Comparison of ENCODE assay signal across 8 cellular contexts in genomic region chr19:7004313-7004931, GRCh38. TPM values are rescaled to one million over a fixed set of nuclear protein-coding genes. Genes with fewer than 3 reads are reported as not detected.
DNase-seq lines count a peak whose midpoint lies in the region; ATAC-seq, FAIRE-seq and TF ChIP-seq lines count a peak whose summit lies in the region.

No MANE protein-coding gene starts in this region.

- H3K36me3 Mint-ChIP-seq in immature natural killer cell, result no peaks in the 10 kb centered on the region

- FAIRE-seq in GM18507 (lab: Jason Lieb, UNC) (peak; percentile 74), D721Med (lab: Jason Lieb, UNC) (no peak)

- H3K27me3 Mint-ChIP-seq in immature natural killer cell (ENCODE audit: low read depth in 3 of 3), result peaks cover 0 to 6% (median 2%) of the 10 kb centered on the region in 3 donors

- DNase-seq in ACHN, result peak; percentile 12
- DNase-seq in GM18507 (ENCODE audit: extremely low spot score, insufficient read length, low read depth), result peak; percentile 39
- peak; percentile 41 for DNase-seq in RKO (ENCODE audit: low spot score)
- DNase-seq in immature natural killer cell, result peak in 2 of 3 donors; percentile 9 to 45
- DNase-seq in D721Med (ENCODE audit: insufficient read length, low spot score), result no peak
- DNase-seq in HUDEP-2 (lab: John Stamatoyannopoulos, UW; ENCODE audit: unreplicated experiment in 76 of 76), result no peak

- TF ChIP-seq CTCF in D721Med (IDR thresholded peaks at IDR 0.05; ENCODE audit: insufficient read depth, missing control alignments), result no peak

- H3K27ac Mint-ChIP-seq in immature natural killer cell, result no peak overlapping the region

- H3K4me1 Mint-ChIP-seq in immature natural killer cell, result peaks cover 4 to 10% of the 10 kb centered on the region in 2 donors

- ATAC-seq in GM21367 (IDR thresholded peaks at IDR 0.05; ENCODE audit: unreplicated experiment) (no peak), HG03342 (IDR thresholded peaks at IDR 0.05; ENCODE audit: unreplicated experiment) (no peak)

- no peaks in the 10 kb centered on the region for H3K9me3 Mint-ChIP-seq in immature natural killer cell

- H3K4me3 Mint-ChIP-seq in immature natural killer cell, result no peak overlapping the region

- in situ Hi-C loops in ACHN (cut with HindIII; ENCODE audit: low pct_ligation_motif_present, low pct_unique_long_range_greater_than_20kb, low sequenced_read_pairs), result no loop called here

RNA-seq across cellular contexts. Expression of gene MBD3L2B, which starts 16.8 kb away (rescaled TPM):
- polyA plus RNA-seq in immature natural killer cell, result not detected

RNA-seq across cellular contexts. Expression of gene MBD3L5, which starts 26.0 kb away (rescaled TPM):
- polyA plus RNA-seq in immature natural killer cell, result not detected

RNA-seq across cellular contexts. Expression of gene MBD3L4, which starts 35.6 kb away (rescaled TPM):
- polyA plus RNA-seq in immature natural killer cell, result not detected

RNA-seq across cellular contexts. Expression of gene MBD3L2, which starts 44.7 kb away (rescaled TPM):
- not detected for polyA plus RNA-seq in immature natural killer cell

RNA-seq across cellular contexts. Expression of gene MBD3L3, which starts 54.1 kb away (rescaled TPM):
- not detected for polyA plus RNA-seq in immature natural killer cell

Comparison
In these comparisons a context has a peak if more than half of its experiments do, and no peak if none do; other contexts are left out.
1. DNase-seq: peak in ACHN (single experiment), GM18507 (single experiment), RKO (single experiment) and immature natural killer cell (2 of 3); none in D721Med (single experiment) and HUDEP-2 (0 of 76).